ENCODE assay signal across 8 cellular contexts in genomic region chr1:1433804-1434130, GRCh38.
A peak's percentile ranks its signal among the peaks of the same experiment; 100 is the strongest.
DNase-seq lines count a peak whose midpoint lies in the region; ATAC-seq and TF ChIP-seq lines count a peak whose summit lies in the region.

No MANE protein-coding gene starts in this region.

- peaks cover 73% of the 10 kb centered on the region for H3K27me3 ChIP-seq in MM.1S (replicated peaks; ENCODE audit: insufficient read depth, low read length)

- no peak overlapping the region for H3K4me2 ChIP-seq in MM.1S (ENCODE audit: low read depth, low read length)

- no peak overlapping the region for H3K27ac ChIP-seq in MM.1S (ENCODE audit: low read length)

- H3K79me2 ChIP-seq in MM.1S (ENCODE audit: low read length), result no peaks in the 10 kb centered on the region

- H3K36me3 ChIP-seq in MM.1S (replicated peaks; ENCODE audit: insufficient read depth, low read length), result no peaks in the 10 kb centered on the region

- no peaks in the 10 kb centered on the region for H3K4me1 ChIP-seq in MM.1S (ENCODE audit: low read length)

- no peak overlapping the region for H3K9ac ChIP-seq in MM.1S (ENCODE audit: low read length)

- no peak for DNase-seq in activated CD4-positive, CD25-positive, alpha-beta regulatory T cell (lab: John Stamatoyannopoulos, UW)
- DNase-seq in activated T-cell treated with anti-CD3 and anti-CD28 coated beads, Interleukin-2, amount 50 U/mL, for 48 hours, result peak; percentile 72 to 78
- DNase-seq in iPS-NIHi11 (ENCODE audit: low spot score) (peak; percentile 35), MM.1S (no peak), NK-92 (lab: John Stamatoyannopoulos, UW; ENCODE audit: unreplicated experiment) (no peak), NCI-H69 (lab: John Stamatoyannopoulos, UW) (no peak)
- DNase-seq in stimulated activated CD4-positive, alpha-beta T cell treated with anti-CD3 and anti-CD28 coated beads, Interleukin-2, amount 100 ng/mL, for 4 hours (ENCODE audit: low read depth), result peak; percentile 49

- no peak overlapping the region for H2AFZ ChIP-seq in MM.1S (ENCODE audit: low read length)

- H3F3A ChIP-seq in MM.1S (ENCODE audit: insufficient read depth, low read length), result no peaks in the 10 kb centered on the region

- TF ChIP-seq CTCF in MM.1S (IDR thresholded peaks at IDR 0.05; ENCODE audit: low read length), result no peak

- no peak overlapping the region for H3K4me3 ChIP-seq in MM.1S (ENCODE audit: low read length)

- H3K9me2 ChIP-seq in MM.1S (replicated peaks; ENCODE audit: insufficient read depth, low read length), result no peaks in the 10 kb centered on the region

- peak; percentile 79 for ATAC-seq in activated CD4-positive, CD25-positive, alpha-beta regulatory T cell treated with anti-CD3 and anti-CD28 coated beads, Interleukin-2, amount 50 U/mL, for 24 hours

- H4K20me1 ChIP-seq in MM.1S (ENCODE audit: insufficient read depth, low read length), result no peaks in the 10 kb centered on the region

- H3K9me3 ChIP-seq in MM.1S (replicated peaks; ENCODE audit: insufficient read depth, low read length), result no peaks in the 10 kb centered on the region

Comparison
In these comparisons a context has a peak if more than half of its experiments do, and no peak if none do; other contexts are left out.
1. DNase-seq: peak in activated T-cell treated with anti-CD3 and anti-CD28 coated beads, Interleukin-2, amount 50 U/mL, for 48 hours (2 of 2), iPS-NIHi11 (single experiment) and stimulated activated CD4-positive, alpha-beta T cell treated with anti-CD3 and anti-CD28 coated beads, Interleukin-2, amount 100 ng/mL, for 4 hours (single experiment); none in activated CD4-positive, CD25-positive, alpha-beta regulatory T cell (0 of 4), MM.1S (single experiment), NK-92 (single experiment) and NCI-H69 (single experiment).